In genomic region chr1:57550092-57550491, GRCh38 we compare ENCODE assay signal across 16 cellular contexts.
DNase-seq lines count a peak whose midpoint lies in the region; ATAC-seq and TF ChIP-seq lines count a peak whose summit lies in the region.
"Had no signal": no experiment of that assay in that cellular context is flagged by ENCODE, and none has a peak within 500 bp of the region (broad histone marks: within the 10 kb centered on the region; RNA-seq: fewer than 3 reads in every experiment).

No MANE protein-coding gene starts in this region.

- no peaks in the 10 kb centered on the region for H3K9me3 ChIP-seq in Loucy (ENCODE audit: insufficient read depth, low read depth, low read length)
- no peaks in the 10 kb centered on the region for H3K9me3 ChIP-seq in heart left ventricle
- H3K9me3 ChIP-seq: body of pancreas, ovary had no signal

- ATAC-seq in GM18907 (IDR thresholded peaks at IDR 0.05; ENCODE audit: unreplicated experiment), result peak; percentile 86
- peak; percentile 69 for ATAC-seq in HG02884 (IDR thresholded peaks at IDR 0.05; ENCODE audit: unreplicated experiment)
- peak; percentile 26 for ATAC-seq in stimulated activated effector memory CD8-positive, alpha-beta T cell treated with anti-CD3 and anti-CD28 coated beads, Interleukin-12 subunit alpha, Interleukin-12 subunit beta, amount 100 ng/mL, for 72 hours
- ATAC-seq in heart left ventricle, result no peak
- ATAC-seq: body of pancreas had no signal

- H3K36me3 ChIP-seq in Loucy (ENCODE audit: insufficient read depth, low read length) (no peaks in the 10 kb centered on the region), heart left ventricle (no peaks in the 10 kb centered on the region)
- H3K36me3 ChIP-seq: ovary had no signal

- H4K20me1 ChIP-seq in Loucy (ENCODE audit: insufficient read depth, low read length, poor library complexity, severe bottlenecking), result no peaks in the 10 kb centered on the region

- H3K9ac ChIP-seq in Loucy (ENCODE audit: low read depth, low read length, poor library complexity, severe bottlenecking), result no peak overlapping the region

- H3K4me3 ChIP-seq in Loucy (ENCODE audit: low read length, poor library complexity, severe bottlenecking) (no peak overlapping the region), heart left ventricle (no peak overlapping the region)
- H3K4me3 ChIP-seq: body of pancreas, ovary had no signal

- no peaks in the 10 kb centered on the region for H3K27me3 ChIP-seq in Loucy (ENCODE audit: insufficient read depth, low read length, poor library complexity, severe bottlenecking)
- H3K27me3 ChIP-seq in heart left ventricle, result no peaks in the 10 kb centered on the region
- H3K27me3 ChIP-seq: body of pancreas, ovary had no signal

- no peaks in the 10 kb centered on the region for H3K9me2 ChIP-seq in Loucy (replicated peaks; ENCODE audit: low read depth, low read length)

- WGBS in heart left ventricle, 4 donors, result 29 to 61% (median 46%) methylated on average over 1 of the region's 1 CpG

- H3K79me2 ChIP-seq in Loucy (ENCODE audit: insufficient read depth, low read length), result no peaks in the 10 kb centered on the region

- TF ChIP-seq POLR2A in heart left ventricle (IDR thresholded peaks at IDR 0.05), result no peak

- peak overlapping the region; percentile 27 for H3K4me2 ChIP-seq in Loucy (ENCODE audit: low read depth, low read length, poor library complexity, severe bottlenecking)

- peaks cover 3% of the 10 kb centered on the region for H3K9me3 Mint-ChIP-seq in stimulated activated effector memory CD8-positive, alpha-beta T cell treated with anti-CD3 and anti-CD28 coated beads, Interleukin-12 subunit alpha, Interleukin-12 subunit beta, amount 100 ng/mL, for 72 hours
- H3K9me3 Mint-ChIP-seq: activated CD4-positive, alpha-beta memory T cell treated with anti-CD3 and anti-CD28 coated beads, Interleukin-2, amount 10 ng/mL, durations not matched to agents 7 days and 5 days had no signal

- H3K36me3 Mint-ChIP-seq in stimulated activated effector memory CD8-positive, alpha-beta T cell treated with anti-CD3 and anti-CD28 coated beads, Interleukin-12 subunit alpha, Interleukin-12 subunit beta, amount 100 ng/mL, for 72 hours, result no peaks in the 10 kb centered on the region

- no peak overlapping the region for H2AFZ ChIP-seq in Loucy (ENCODE audit: low read length)

- TF ChIP-seq CTCF in Loucy (conservative IDR thresholded peaks at IDR 0.05; ENCODE audit: low read length), result no peak
- TF ChIP-seq CTCF in heart left ventricle (IDR thresholded peaks at IDR 0.05), result no peak

- H3K27ac Mint-ChIP-seq in stimulated activated effector memory CD8-positive, alpha-beta T cell treated with anti-CD3 and anti-CD28 coated beads, Interleukin-12 subunit alpha, Interleukin-12 subunit beta, amount 100 ng/mL, for 72 hours, result no peak overlapping the region
- H3K27ac Mint-ChIP-seq: activated CD4-positive, alpha-beta memory T cell treated with anti-CD3 and anti-CD28 coated beads, Interleukin-2, amount 10 ng/mL, durations not matched to agents 7 days and 5 days; HFFc6 had no signal

- H3K4me3 Mint-ChIP-seq in stimulated activated effector memory CD8-positive, alpha-beta T cell treated with anti-CD3 and anti-CD28 coated beads, Interleukin-12 subunit alpha, Interleukin-12 subunit beta, amount 100 ng/mL, for 72 hours, result no peak overlapping the region
- H3K4me3 Mint-ChIP-seq: activated CD4-positive, alpha-beta memory T cell treated with anti-CD3 and anti-CD28 coated beads, Interleukin-2, amount 10 ng/mL, durations not matched to agents 7 days and 5 days; HFFc6 had no signal

- H3K27ac ChIP-seq in heart left ventricle (no peak overlapping the region), caudate nucleus (ENCODE audit: low read depth, low read length) (no peak overlapping the region)
- H3K27ac ChIP-seq: body of pancreas, ovary had no signal

- peaks cover 9% of the 10 kb centered on the region for H3K4me1 ChIP-seq in Loucy (ENCODE audit: insufficient read depth, low read length, poor library complexity, severe bottlenecking)
- no peaks in the 10 kb centered on the region for H3K4me1 ChIP-seq in heart left ventricle
- H3K4me1 ChIP-seq: body of pancreas had no signal

- H3F3A ChIP-seq in Loucy (ENCODE audit: low read depth), result no peaks in the 10 kb centered on the region

- intact Hi-C loops in heart left ventricle (cut with DNase I), result no loop called here

- H3K4me1 Mint-ChIP-seq in stimulated activated effector memory CD8-positive, alpha-beta T cell treated with anti-CD3 and anti-CD28 coated beads, Interleukin-12 subunit alpha, Interleukin-12 subunit beta, amount 100 ng/mL, for 72 hours, result no peaks in the 10 kb centered on the region
- H3K4me1 Mint-ChIP-seq: activated CD4-positive, alpha-beta memory T cell treated with anti-CD3 and anti-CD28 coated beads, Interleukin-2, amount 10 ng/mL, durations not matched to agents 7 days and 5 days had no signal

- DNase-seq in stimulated activated effector memory CD8-positive, alpha-beta T cell treated with anti-CD3 and anti-CD28 coated beads, Interleukin-12 subunit alpha, Interleukin-12 subunit beta, amount 100 ng/mL, for 72 hours (ENCODE audit: low spot score in 2 of 2), result no peak
- DNase-seq in mucosa of gallbladder (ENCODE audit: low spot score) (no peak), heart left ventricle (no peak), caudate nucleus (lab: John Stamatoyannopoulos, UW) (no peak)
- DNase-seq: activated CD4-positive, alpha-beta memory T cell treated with anti-CD3 and anti-CD28 coated beads, Interleukin-2, amount 10 ng/mL, durations not matched to agents 7 days and 5 days; activated gamma-delta T cell; body of pancreas; COR-L47; effector CD8-positive, alpha-beta T cell; foreskin fibroblast; HFFc6; NCI-H1105 treated with DMSO at 0.1 percent for 48 hours; ovary had no signal

Comparison
In these comparisons a context has a peak if more than half of its experiments do, and no peak if none do; other contexts are left out.
1. ATAC-seq: peak in GM18907 (single experiment), HG02884 (single experiment) and stimulated activated effector memory CD8-positive, alpha-beta T cell treated with anti-CD3 and anti-CD28 coated beads, Interleukin-12 subunit alpha, Interleukin-12 subunit beta, amount 100 ng/mL, for 72 hours (single experiment); none in heart left ventricle (0 of 4).